8 cellular contexts compared by ENCODE assay signal in genomic region chr5:170184007-170184687, GRCh38. TPM values are rescaled to one million over a fixed set of nuclear protein-coding genes. Genes with fewer than 3 reads are reported as not detected.
DNase-seq lines count a peak whose midpoint lies in the region; ATAC-seq and TF ChIP-seq lines count a peak whose summit lies in the region.

No MANE protein-coding gene starts in this region.

- intact Hi-C loops in heart right ventricle (cut with DNase I) = loop anchor here in 9 of 10 donors (1.0 to 10.0 kb wide), 5 partner anchors 82 to 479 kb away; no protein-coding TSS in a partner anchor

- H3K27ac Mint-ChIP-seq in activated naive CD8-positive, alpha-beta T cell treated with anti-CD3 and anti-CD28 coated beads, Interleukin-2, amount 10 ng/mL, durations not matched to agents 7 days and 5 days = no peak overlapping the region

- H3K9me3 Mint-ChIP-seq in activated naive CD8-positive, alpha-beta T cell treated with anti-CD3 and anti-CD28 coated beads, Interleukin-2, amount 10 ng/mL, durations not matched to agents 7 days and 5 days = no peaks in the 10 kb centered on the region

- DNase-seq in CD1c-positive myeloid dendritic cell (ENCODE audit: extremely low spot score) = peak; percentile 63
- peak; percentile 26 to 62 (median 56) for DNase-seq in Peyer's patch
- DNase-seq in activated naive CD8-positive, alpha-beta T cell treated with anti-CD3 and anti-CD28 coated beads, Interleukin-2, amount 10 ng/mL, durations not matched to agents 7 days and 5 days = peak; percentile 54
- DNase-seq in heart right ventricle = peak; percentile 42 to 58
- peak; percentile 26 for DNase-seq in pulmonary artery endothelial cell (ENCODE audit: low read depth, low spot score)
- no peak for DNase-seq in mesenteric fat pad (ENCODE audit: low spot score)

- H3K36me3 ChIP-seq in Peyer's patch (no peaks in the 10 kb centered on the region), heart right ventricle (no peaks in the 10 kb centered on the region)

- no peaks in the 10 kb centered on the region for H3K27me3 ChIP-seq in Peyer's patch
- peaks cover 0 to 3% (median 0%) of the 10 kb centered on the region in 7 donors for H3K27me3 ChIP-seq in heart right ventricle

- no peaks in the 10 kb centered on the region for H3K4me1 ChIP-seq in Peyer's patch
- no peaks in the 10 kb centered on the region for H3K4me1 ChIP-seq in heart right ventricle

- POLR2A ChIA-PET in activated naive CD8-positive, alpha-beta T cell treated with anti-CD3 and anti-CD28 coated beads, Interleukin-2, amount 10 ng/mL, durations not matched to agents 7 days and 5 days (lab: Charles Lee) = no interaction called here

- ATAC-seq in GM18907 (IDR thresholded peaks at IDR 0.05; ENCODE audit: unreplicated experiment) (peak; percentile 64), HG03439 (IDR thresholded peaks at IDR 0.05; ENCODE audit: unreplicated experiment) (peak; percentile 63), heart right ventricle (peak; percentile 74 to 92 (median 84))
- peak; percentile 74 for ATAC-seq in activated naive CD8-positive, alpha-beta T cell treated with anti-CD3 and anti-CD28 coated beads, Interleukin-2, amount 10 ng/mL, durations not matched to agents 7 days and 5 days (ENCODE audit: low read depth)

- H3K4me3 ChIP-seq in Peyer's patch = no peak overlapping the region
- no peak overlapping the region for H3K4me3 ChIP-seq in heart right ventricle

- TF ChIP-seq CTCF in Peyer's patch (IDR thresholded peaks at IDR 0.05) = peak; percentile 7 to 51 (median 44)
- peak; percentile 45 to 84 (median 75) for TF ChIP-seq CTCF in heart right ventricle (IDR thresholded peaks at IDR 0.05)

- WGBS in heart right ventricle, 2 donors = 29 to 32% methylated on average over 8 of the region's 8 CpGs

- H3K4me1 Mint-ChIP-seq in activated naive CD8-positive, alpha-beta T cell treated with anti-CD3 and anti-CD28 coated beads, Interleukin-2, amount 10 ng/mL, durations not matched to agents 7 days and 5 days = peaks cover 4% of the 10 kb centered on the region

- H3K27ac ChIP-seq in Peyer's patch = no peak overlapping the region
- H3K27ac ChIP-seq in heart right ventricle = no peak overlapping the region

- TF ChIP-seq POLR2A in Peyer's patch (IDR thresholded peaks at IDR 0.05) = no peak

- H3K36me3 Mint-ChIP-seq in activated naive CD8-positive, alpha-beta T cell treated with anti-CD3 and anti-CD28 coated beads, Interleukin-2, amount 10 ng/mL, durations not matched to agents 7 days and 5 days = no peaks in the 10 kb centered on the region

- H3K4me3 Mint-ChIP-seq in activated naive CD8-positive, alpha-beta T cell treated with anti-CD3 and anti-CD28 coated beads, Interleukin-2, amount 10 ng/mL, durations not matched to agents 7 days and 5 days = no peak overlapping the region

- peaks cover 5% of the 10 kb centered on the region for H3K27me3 Mint-ChIP-seq in activated naive CD8-positive, alpha-beta T cell treated with anti-CD3 and anti-CD28 coated beads, Interleukin-2, amount 10 ng/mL, durations not matched to agents 7 days and 5 days

- no peaks in the 10 kb centered on the region for H3K9me3 ChIP-seq in Peyer's patch
- no peaks in the 10 kb centered on the region for H3K9me3 ChIP-seq in heart right ventricle

RNA-seq across cellular contexts. Expression of gene C5orf58, which starts 48.6 kb away (rescaled TPM):
- total RNA-seq in Peyer's patch (not detected), heart right ventricle (1 to 10 TPM in 1 of 10 donors, under 1 TPM in 1, not detected in 8; 0.56 to 1.1 TPM), pulmonary artery endothelial cell (not detected in 2 replicates), mesenteric fat pad (not detected)
- not detected for total RNA-seq in activated naive CD8-positive, alpha-beta T cell treated with anti-CD3 and anti-CD28 coated beads, Interleukin-2, amount 10 ng/mL, durations not matched to agents 7 days and 5 days
- polyA plus RNA-seq in heart right ventricle = not detected
